In genomic region chr12:8026282-8026637, GRCh38 we compare ENCODE assay signal across 1 cellular context.
TF ChIP-seq lines count a peak whose summit lies in the region.

No MANE protein-coding gene starts in this region.

TF ChIP-seq in GM12878, 131 proteins besides CTCF, POLR2A, EP300 and RAD21 (continued from another document and continues in another):
- TF ChIP-seq PML (IDR thresholded peaks at IDR 0.05; ENCODE audit: low read length) (peak; percentile 62; the same call in 1 of the 2 replicates), E2F4 (IDR thresholded peaks at IDR 0.05; ENCODE audit: low read depth, low read length) (no peak), ZSCAN29 (IDR thresholded peaks at IDR 0.05) (no peak), IRF4 (IDR thresholded peaks at IDR 0.05; ENCODE audit: low read depth, low read length) (no peak), EGR1 (IDR thresholded peaks at IDR 0.05; ENCODE audit: borderline replicate concordance in 1 of 2, low read depth in 2 of 2, low read length in 2 of 2) (no peak), CBX3 (IDR thresholded peaks at IDR 0.05; ENCODE audit: borderline replicate concordance, low read depth) (no peak), ZZZ3 (IDR thresholded peaks at IDR 0.05; ENCODE audit: control insufficient read depth, insufficient read length, low read depth) (no peak), HDGF (IDR thresholded peaks at IDR 0.05) (no peak), MAX (IDR thresholded peaks at IDR 0.05; ENCODE audit: low read depth, low read length) (no peak), TCF12 (IDR thresholded peaks at IDR 0.05; ENCODE audit: low read depth, low read length) (no peak), SIX5 (IDR thresholded peaks at IDR 0.05; ENCODE audit: low read depth, low read length, severe bottlenecking) (no peak), CREB1 (IDR thresholded peaks at IDR 0.05; ENCODE audit: low read depth) (no peak), ZNF687 (IDR thresholded peaks at IDR 0.05) (peak; percentile 81), PAX8 (IDR thresholded peaks at IDR 0.05) (peak; percentile 41; the same call in 1 of the 2 replicates), FOS (IDR thresholded peaks at IDR 0.05; ENCODE audit: borderline replicate concordance, extremely low read depth, insufficient read length) (no peak), NFIC (IDR thresholded peaks at IDR 0.05; ENCODE audit: low read depth, low read length) (no peak), GABPA (IDR thresholded peaks at IDR 0.05; ENCODE audit: low read depth) (peak; percentile 84), POLR2AphosphoS5 (IDR thresholded peaks at IDR 0.05; ENCODE audit: low read length) (peak; percentile 77; the same call in 1 of the 2 replicates), ZBED1 (IDR thresholded peaks at IDR 0.05; ENCODE audit: borderline replicate concordance) (no peak; the same call in 1 of the 2 replicates), CHD4 (IDR thresholded peaks at IDR 0.05) (no peak), SMAD1 (IDR thresholded peaks at IDR 0.05; ENCODE audit: low read depth, partially characterized antibody) (peak; percentile 68), MXI1 (IDR thresholded peaks at IDR 0.05; ENCODE audit: low read depth, low read length) (no peak; the same call in 1 of the 2 replicates), POU2F2 (IDR thresholded peaks at IDR 0.05; ENCODE audit: borderline replicate concordance, low read depth, low read length) (peak; percentile 47; the same call in 1 of the 3 replicates), IRF5 (IDR thresholded peaks at IDR 0.05; ENCODE audit: borderline replicate concordance) (no peak), BACH1 (IDR thresholded peaks at IDR 0.05; ENCODE audit: borderline replicate concordance) (no peak), MTA3 (IDR thresholded peaks at IDR 0.05; ENCODE audit: borderline replicate concordance, low read length) (peak; percentile 60; the same call in 1 of the 2 replicates), SP1 (IDR thresholded peaks at IDR 0.05; ENCODE audit: low read depth, low read length) (no peak), SPI1 (IDR thresholded peaks at IDR 0.05; ENCODE audit: borderline replicate concordance, insufficient read depth, low read depth, low read length) (no peak), YY1 (IDR thresholded peaks at IDR 0.05; ENCODE audit: low read depth, low read length) (peak; percentile 80), USF2 (IDR thresholded peaks at IDR 0.05; ENCODE audit: borderline replicate concordance, low read depth, low read length) (no peak), SUZ12 (IDR thresholded peaks at IDR 0.05; ENCODE audit: unreplicated experiment) (no peak), JUND (IDR thresholded peaks at IDR 0.05; ENCODE audit: low read depth, low read length) (no peak), PRDM15 (CRISPR knock-in tag; IDR thresholded peaks at IDR 0.05) (no peak), SUPT20H (IDR thresholded peaks at IDR 0.05; ENCODE audit: borderline replicate concordance, control insufficient read depth, low read depth, low read length) (no peak), SIN3A (IDR thresholded peaks at IDR 0.05; ENCODE audit: low read depth, low read length) (no peak), LARP7 (IDR thresholded peaks at IDR 0.05) (no peak), SREBF1 (IDR thresholded peaks at IDR 0.05; ENCODE audit: low read length) (no peak), ESRRA (IDR thresholded peaks at IDR 0.05; ENCODE audit: low read length) (no peak), NFYA (IDR thresholded peaks at IDR 0.05; ENCODE audit: borderline replicate concordance, low read depth, low read length) (no peak), MTA2 (IDR thresholded peaks at IDR 0.05; ENCODE audit: low read depth) (no peak)
- TF ChIP-seq, protein P1, sequence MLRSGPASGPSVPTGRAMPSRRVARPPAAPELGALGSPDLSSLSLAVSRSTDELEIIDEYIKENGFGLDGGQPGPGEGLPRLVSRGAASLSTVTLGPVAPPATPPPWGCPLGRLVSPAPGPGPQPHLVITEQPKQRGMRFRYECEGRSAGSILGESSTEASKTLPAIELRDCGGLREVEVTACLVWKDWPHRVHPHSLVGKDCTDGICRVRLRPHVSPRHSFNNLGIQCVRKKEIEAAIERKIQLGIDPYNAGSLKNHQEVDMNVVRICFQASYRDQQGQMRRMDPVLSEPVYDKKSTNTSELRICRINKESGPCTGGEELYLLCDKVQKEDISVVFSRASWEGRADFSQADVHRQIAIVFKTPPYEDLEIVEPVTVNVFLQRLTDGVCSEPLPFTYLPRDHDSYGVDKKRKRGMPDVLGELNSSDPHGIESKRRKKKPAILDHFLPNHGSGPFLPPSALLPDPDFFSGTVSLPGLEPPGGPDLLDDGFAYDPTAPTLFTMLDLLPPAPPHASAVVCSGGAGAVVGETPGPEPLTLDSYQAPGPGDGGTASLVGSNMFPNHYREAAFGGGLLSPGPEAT (IDR thresholded peaks at IDR 0.05; ENCODE audit: low read depth): no peak
- TF ChIP-seq, protein P2, sequence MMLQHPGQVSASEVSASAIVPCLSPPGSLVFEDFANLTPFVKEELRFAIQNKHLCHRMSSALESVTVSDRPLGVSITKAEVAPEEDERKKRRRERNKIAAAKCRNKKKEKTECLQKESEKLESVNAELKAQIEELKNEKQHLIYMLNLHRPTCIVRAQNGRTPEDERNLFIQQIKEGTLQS (IDR thresholded peaks at IDR 0.05; ENCODE audit: borderline replicate concordance, extremely low read depth, low read depth, low read length): no peak
- TF ChIP-seq, protein P3, sequence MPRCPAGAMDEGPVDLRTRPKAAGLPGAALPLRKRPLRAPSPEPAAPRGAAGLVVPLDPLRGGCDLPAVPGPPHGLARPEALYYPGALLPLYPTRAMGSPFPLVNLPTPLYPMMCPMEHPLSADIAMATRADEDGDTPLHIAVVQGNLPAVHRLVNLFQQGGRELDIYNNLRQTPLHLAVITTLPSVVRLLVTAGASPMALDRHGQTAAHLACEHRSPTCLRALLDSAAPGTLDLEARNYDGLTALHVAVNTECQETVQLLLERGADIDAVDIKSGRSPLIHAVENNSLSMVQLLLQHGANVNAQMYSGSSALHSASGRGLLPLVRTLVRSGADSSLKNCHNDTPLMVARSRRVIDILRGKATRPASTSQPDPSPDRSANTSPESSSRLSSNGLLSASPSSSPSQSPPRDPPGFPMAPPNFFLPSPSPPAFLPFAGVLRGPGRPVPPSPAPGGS (IDR thresholded peaks at IDR 0.05; ENCODE audit: borderline replicate concordance, insufficient read depth, low read depth, low read length, poor library complexity, severe bottlenecking): no peak
- TF ChIP-seq, protein P4, sequence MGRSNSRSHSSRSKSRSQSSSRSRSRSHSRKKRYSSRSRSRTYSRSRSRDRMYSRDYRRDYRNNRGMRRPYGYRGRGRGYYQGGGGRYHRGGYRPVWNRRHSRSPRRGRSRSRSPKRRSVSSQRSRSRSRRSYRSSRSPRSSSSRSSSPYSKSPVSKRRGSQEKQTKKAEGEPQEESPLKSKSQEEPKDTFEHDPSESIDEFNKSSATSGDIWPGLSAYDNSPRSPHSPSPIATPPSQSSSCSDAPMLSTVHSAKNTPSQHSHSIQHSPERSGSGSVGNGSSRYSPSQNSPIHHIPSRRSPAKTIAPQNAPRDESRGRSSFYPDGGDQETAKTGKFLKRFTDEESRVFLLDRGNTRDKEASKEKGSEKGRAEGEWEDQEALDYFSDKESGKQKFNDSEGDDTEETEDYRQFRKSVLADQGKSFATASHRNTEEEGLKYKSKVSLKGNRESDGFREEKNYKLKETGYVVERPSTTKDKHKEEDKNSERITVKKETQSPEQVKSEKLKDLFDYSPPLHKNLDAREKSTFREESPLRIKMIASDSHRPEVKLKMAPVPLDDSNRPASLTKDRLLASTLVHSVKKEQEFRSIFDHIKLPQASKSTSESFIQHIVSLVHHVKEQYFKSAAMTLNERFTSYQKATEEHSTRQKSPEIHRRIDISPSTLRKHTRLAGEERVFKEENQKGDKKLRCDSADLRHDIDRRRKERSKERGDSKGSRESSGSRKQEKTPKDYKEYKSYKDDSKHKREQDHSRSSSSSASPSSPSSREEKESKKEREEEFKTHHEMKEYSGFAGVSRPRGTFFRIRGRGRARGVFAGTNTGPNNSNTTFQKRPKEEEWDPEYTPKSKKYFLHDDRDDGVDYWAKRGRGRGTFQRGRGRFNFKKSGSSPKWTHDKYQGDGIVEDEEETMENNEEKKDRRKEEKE (IDR thresholded peaks at IDR 0.05): no peak
